In the genomic region with DNA sequence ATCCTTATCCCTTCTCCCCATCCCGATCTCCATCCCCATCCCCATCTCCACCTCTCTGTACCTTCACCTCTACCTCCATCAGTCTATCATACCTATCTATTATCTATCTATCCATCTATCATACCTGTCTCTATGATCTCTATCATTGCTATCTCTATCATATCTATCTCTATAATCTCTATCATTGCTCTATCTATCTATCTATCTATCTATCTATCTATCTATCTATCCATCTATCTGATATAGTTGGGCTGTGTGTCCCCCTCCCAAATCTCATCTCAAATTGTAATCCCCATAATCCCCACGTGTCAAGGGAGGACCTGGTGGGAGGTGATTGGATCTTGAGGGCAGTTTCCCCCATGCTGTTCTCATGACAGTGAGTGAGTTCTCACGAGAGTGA, we compare ENCODE assay signal across 8 cellular contexts.
"Had no signal": no experiment of that assay in that cellular context is flagged by ENCODE, and none has a peak within 500 bp of the region (broad histone marks: within the 10 kb centered on the region; RNA-seq: fewer than 3 reads in every experiment).

No MANE protein-coding gene starts in this region.

- ATAC-seq: GM12878 had no signal

- FAIRE-seq: G401.6, GM12878, GM12891, GM12892, GM18507, GM19239 had no signal

- H3K4me3 ChIP-seq: GM12878 had no signal

- DNase-seq: GDM1, GF-D8 had no signal
